ENCODE assay signal across 22 cellular contexts in genomic region chr1:57327946-57328345, GRCh38.
"Had no signal": no experiment of that assay in that cellular context is flagged by ENCODE, and none has a peak within 500 bp of the region (broad histone marks: within the 10 kb centered on the region; RNA-seq: fewer than 3 reads in every experiment).

No MANE protein-coding gene starts in this region.

- H3K9me3 ChIP-seq: suprapubic skin, testis, thoracic aorta, thyroid gland, tibial artery, transverse colon, upper lobe of left lung, upper lobe of right lung, uterus had no signal

- H3K27me3 ChIP-seq: stomach, suprapubic skin, testis, thyroid gland, tibial artery, tibial nerve, transverse colon, upper lobe of left lung, upper lobe of right lung, uterus had no signal

- H3K27ac ChIP-seq: stomach, suprapubic skin, testis, thoracic aorta, thyroid gland, tibial artery, tibial nerve, transverse colon, upper lobe of left lung, upper lobe of right lung, uterus had no signal

- DNase-seq: stimulated activated CD4-positive, alpha-beta T cell treated with anti-CD3 and anti-CD28 coated beads, Interleukin-2, amount 100 ng/mL, for 48 hours; stimulated activated CD4-positive, alpha-beta T cell treated with anti-CD3 and anti-CD28 coated beads, Interleukin-4, amount 100 ng/mL, for 1 hour; stimulated activated CD4-positive, alpha-beta T cell treated with anti-CD3 and anti-CD28 coated beads, Interleukin-4, amount 100 ng/mL, for 24 hours; stimulated activated CD4-positive, alpha-beta T cell treated with anti-CD3 and anti-CD28 coated beads, Interleukin-4, amount 100 ng/mL, for 4 hours; stimulated activated CD8-positive, alpha-beta memory T cell treated with anti-CD3 and anti-CD28 coated beads, Interleukin-4, amount 100 ng/mL, for 48 hours; stimulated activated naive B cell treated with anti-CD40 and anti-IgM and Interleukin-4, amounts not matched to agents 10 μg/mL and 1 μg/mL and 100 μg/mL, for 72 hours; stimulated activated naive CD4-positive, alpha-beta T cell; stimulated activated naive CD4-positive, alpha-beta T cell treated with Interleukin-2 at 50 U/mL for 16 hours; stimulated activated naive CD8-positive, alpha-beta T cell treated with anti-CD3 and anti-CD28 coated beads, Interleukin-15, amount 100 ng/mL, for 72 hours; stimulated activated naive CD8-positive, alpha-beta T cell treated with anti-CD3 and anti-CD28 coated beads, Interleukin-15, Interleukin-2, amounts not matched to agents 100 U/mL and 50 U/mL, for 24 hours; stomach; testis; thyroid gland; tibial artery; transverse colon; trophoblast cell; upper lobe of left lung; upper lobe of right lung; uterus had no signal

- H3K4me1 ChIP-seq: suprapubic skin, testis, thyroid gland, tibial artery, tibial nerve, transverse colon, upper lobe of left lung, upper lobe of right lung, uterus had no signal

- H3K36me3 ChIP-seq: stomach, suprapubic skin, thoracic aorta, thyroid gland, tibial artery, tibial nerve, transverse colon, upper lobe of left lung, upper lobe of right lung, uterus had no signal

- H3K4me3 ChIP-seq: stomach, suprapubic skin, testis, thoracic aorta, thyroid gland, tibial artery, tibial nerve, transverse colon, upper lobe of left lung, upper lobe of right lung, uterus had no signal
